In the genomic region with DNA sequence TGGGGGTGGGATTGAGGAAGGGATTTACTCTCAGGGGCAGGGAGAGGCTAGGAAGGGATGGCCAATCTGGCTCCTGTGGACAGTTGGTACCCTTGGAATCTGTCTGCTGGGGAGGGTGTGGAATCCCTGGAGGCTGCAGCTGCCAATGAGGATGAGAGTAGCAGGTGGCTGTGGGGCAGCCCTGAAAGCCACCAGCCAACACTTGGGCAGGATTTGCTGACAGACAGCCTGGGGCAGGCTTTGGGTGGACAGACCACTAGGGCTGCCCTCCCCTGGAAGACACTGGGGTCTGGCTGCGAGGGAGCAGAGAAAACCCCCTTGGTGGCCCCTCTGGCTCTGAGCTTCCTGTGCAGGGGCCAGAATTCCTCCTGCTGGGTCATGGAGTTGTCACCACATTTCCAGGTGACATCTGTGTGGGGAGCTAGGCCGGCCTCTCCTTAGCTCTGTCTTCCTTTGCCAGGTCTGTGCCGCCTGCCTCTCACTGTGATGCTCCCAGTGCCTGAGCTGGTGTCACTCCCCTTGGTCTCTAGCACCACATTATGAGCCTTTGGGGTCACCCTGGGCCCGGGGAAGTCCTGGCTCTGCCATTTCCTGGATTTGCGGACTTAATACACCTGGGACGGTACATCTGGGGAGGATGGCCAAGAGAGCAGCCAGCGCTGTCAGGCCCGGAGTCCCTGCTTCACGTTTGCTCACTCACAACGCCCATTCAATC, we compare ENCODE assay signal across 11 cellular contexts. TPM values are rescaled to one million over a fixed set of nuclear protein-coding genes. Genes with fewer than 3 reads are reported as not detected.
DNase-seq lines count a peak whose midpoint lies in the region; FAIRE-seq and TF ChIP-seq lines count a peak whose summit lies in the region.
"Had no signal": no experiment of that assay in that cellular context is flagged by ENCODE, and none has a peak within 500 bp of the region (broad histone marks: within the 10 kb centered on the region; RNA-seq: fewer than 3 reads in every experiment).

No MANE protein-coding gene starts in this region.

- no peaks in the 10 kb centered on the region for H3K27me3 Mint-ChIP-seq in MCF 10A (ENCODE audit: insufficient read depth, unreplicated experiment)
- peaks cover 3% of the 10 kb centered on the region for H3K27me3 Mint-ChIP-seq in chondrocyte (ENCODE audit: low read depth)

- CTCF ChIA-PET in MCF 10A (lab: Yijun Ruan, JAX), result interaction anchor here (0.6 to 2.4 kb wide), 8 partner anchors 10 to 97 kb away, joined by 3 to 10 read pairs (median 4); no protein-coding TSS in a partner anchor

- POLR2A ChIA-PET in MCF 10A (lab: Yijun Ruan, JAX), result interaction anchor here (0.6 to 3.1 kb wide), 3 partner anchors 14 to 115 kb away, joined by 3 to 17 read pairs (median 10); no protein-coding TSS in a partner anchor

- TF ChIP-seq CTCF in MCF 10A (IDR thresholded peaks at IDR 0.05; ENCODE audit: unreplicated experiment) (no peak), breast epithelium (IDR thresholded peaks at IDR 0.05) (no peak), OCI-LY3 (IDR thresholded peaks at IDR 0.05; ENCODE audit: low read depth, low read length) (no peak), chondrocyte (IDR thresholded peaks at IDR 0.05) (no peak)

- H3K27ac Mint-ChIP-seq in MCF 10A (ENCODE audit: low read depth, unreplicated experiment) (peak overlapping the region; percentile 96), chondrocyte (ENCODE audit: unreplicated experiment) (no peak overlapping the region)

- no peaks in the 10 kb centered on the region for H4K20me1 ChIP-seq in OCI-LY3 (ENCODE audit: insufficient read depth, low read length)

- BruUV-seq in MCF 10A (replicated peaks; lab: Mats Ljungman, UMichigan), result no TSS peak

- H3K79me2 ChIP-seq in OCI-LY3 (ENCODE audit: low read length), result no peaks in the 10 kb centered on the region

- intact Hi-C loops in MCF 10A (cut with micrococcal nuclease), result no loop called here
- intact Hi-C loops in breast epithelium (cut with DNase I; ENCODE audit: low total_unique reads), result no loop called here
- intact Hi-C loops in posterior vena cava (cut with DNase I), result no loop called here

- H3K4me1 Mint-ChIP-seq in MCF 10A (ENCODE audit: insufficient read depth, unreplicated experiment), result peaks cover 53% of the 10 kb centered on the region
- H3K4me1 Mint-ChIP-seq in chondrocyte (ENCODE audit: low read depth), result peaks cover 20% of the 10 kb centered on the region

- H3K36me3 ChIP-seq in breast epithelium, result no peaks in the 10 kb centered on the region
- H3K36me3 ChIP-seq in OCI-LY3 (replicated peaks; ENCODE audit: low read depth, low read length), result no peaks in the 10 kb centered on the region
- H3K36me3 ChIP-seq: colonic mucosa had no signal

- H3K4me2 ChIP-seq in OCI-LY3 (ENCODE audit: low read length), result peak overlapping the region; percentile 75

- H2AFZ ChIP-seq in OCI-LY3 (ENCODE audit: low read depth, low read length), result peak overlapping the region; percentile 51; the same call in 1 of the 2 replicates

- no peaks in the 10 kb centered on the region for H3K9me3 Mint-ChIP-seq in MCF 10A (ENCODE audit: unreplicated experiment)
- H3K9me3 Mint-ChIP-seq in chondrocyte (ENCODE audit: low read depth), result no peaks in the 10 kb centered on the region
- H3K9me3 Mint-ChIP-seq: T-helper 1 cell treated with Interleukin-12 subunit alpha and Interleukin-12 subunit beta and Interleukin-4 antibody, amounts not matched to agents 30 μg/mL and 1 μg/mL, for 36 hours had no signal

- FAIRE-seq in GM19239 (lab: Jason Lieb, UNC), result no peak

- H3K9ac ChIP-seq in OCI-LY3 (ENCODE audit: low read length), result peak overlapping the region; percentile 68

- H3K4me3 Mint-ChIP-seq in MCF 10A (ENCODE audit: unreplicated experiment) (no peak overlapping the region), chondrocyte (ENCODE audit: unreplicated experiment) (no peak overlapping the region)
- H3K4me3 Mint-ChIP-seq: T-helper 1 cell treated with Interleukin-12 subunit alpha and Interleukin-12 subunit beta and Interleukin-4 antibody, amounts not matched to agents 30 μg/mL and 1 μg/mL, for 36 hours had no signal

- no peaks in the 10 kb centered on the region for H3K9me3 ChIP-seq in breast epithelium
- no peaks in the 10 kb centered on the region for H3K9me3 ChIP-seq in OCI-LY3 (ENCODE audit: insufficient read depth, low read length)
- H3K9me3 ChIP-seq: colonic mucosa had no signal

- TF ChIP-seq POLR2A in breast epithelium (IDR thresholded peaks at IDR 0.05), result no peak

- H3K4me1 ChIP-seq in breast epithelium, result no peaks in the 10 kb centered on the region
- peaks cover 25% of the 10 kb centered on the region for H3K4me1 ChIP-seq in OCI-LY3 (ENCODE audit: low read length)
- H3K4me1 ChIP-seq: colonic mucosa had no signal

- peaks cover 2% of the 10 kb centered on the region for H3K36me3 Mint-ChIP-seq in MCF 10A (ENCODE audit: insufficient read depth, unreplicated experiment)
- no peaks in the 10 kb centered on the region for H3K36me3 Mint-ChIP-seq in chondrocyte (ENCODE audit: low read depth)

- H3K27ac ChIP-seq in breast epithelium (no peak overlapping the region), OCI-LY3 (ENCODE audit: low read length) (peak overlapping the region; percentile 88), temporal lobe (ENCODE audit: low read depth, low read length) (peak overlapping the region; percentile 81)
- H3K27ac ChIP-seq: colonic mucosa had no signal

- H3K4me3 ChIP-seq in breast epithelium, result no peak overlapping the region
- H3K4me3 ChIP-seq in OCI-LY3 (ENCODE audit: low read length), result peak overlapping the region; percentile 51; the same call in 1 of the 2 replicates
- H3K4me3 ChIP-seq: colonic mucosa had no signal

- H3K27me3 ChIP-seq in breast epithelium (no peaks in the 10 kb centered on the region), OCI-LY3 (ENCODE audit: low read depth, low read length) (no peaks in the 10 kb centered on the region)
- H3K27me3 ChIP-seq: colonic mucosa had no signal

- DNase-seq in MCF 10A (ENCODE audit: unreplicated experiment), result no peak
- no peak for DNase-seq in breast epithelium (ENCODE audit: low spot score in 2 of 2)
- DNase-seq in chondrocyte (ENCODE audit: low spot score), result peak; percentile 65
- no peak for DNase-seq in posterior vena cava (ENCODE audit: low spot score)
- no peak for DNase-seq in GM19239 (ENCODE audit: insufficient read length, low spot score)
- DNase-seq in DMS153 treated with DMSO at 0.1 percent for 48 hours (lab: John Stamatoyannopoulos, UW; ENCODE audit: unreplicated experiment), result no peak
- DNase-seq: activated naive CD4-positive, alpha-beta T cell; colonic mucosa had no signal

RNA-seq across cellular contexts. Expression of a gene that starts 13.4 kb away (rescaled TPM):
- total RNA-seq in MCF 10A (2022), result 52.0 and 59.3 TPM in 2 replicates
- total RNA-seq in breast epithelium, result 10 to 100 TPM in 1 of 3 donors, 1 to 10 TPM in 2; 7.5 to 10.1 (median 8.0) TPM
- 6.3 to 12.3 TPM (median 10.6 TPM) in 3 replicates for total RNA-seq in chondrocyte
- total RNA-seq in temporal lobe, result 45.7 TPM
- 10 to 100 TPM in 1 of 2 donors, 1 to 10 TPM in 1; 8.8 to 14.7 TPM for total RNA-seq in posterior vena cava

Comparison
In these comparisons a context has a peak if more than half of its experiments do, and no peak if none do; other contexts are left out.
1. H3K27ac ChIP-seq: peak in OCI-LY3 (single experiment) and temporal lobe (single experiment); none in breast epithelium (0 of 2).